In genomic region chr9:84207443-84208032, GRCh38 we compare ENCODE assay signal across 21 cellular contexts.
A peak's percentile ranks its signal among the peaks of the same experiment; 100 is the strongest.
DNase-seq lines count a peak whose midpoint lies in the region; ATAC-seq, FAIRE-seq and TF ChIP-seq lines count a peak whose summit lies in the region.
"Had no signal": no experiment of that assay in that cellular context is flagged by ENCODE, and none has a peak within 500 bp of the region (broad histone marks: within the 10 kb centered on the region; RNA-seq: fewer than 3 reads in every experiment).

No MANE protein-coding gene starts in this region.

- in situ Hi-C loops in GM12878 (cut with MboI) = no loop called here

- no peak overlapping the region for H3K27ac Mint-ChIP-seq in GM23338
- H3K27ac Mint-ChIP-seq: activated naive CD4-positive, alpha-beta T cell treated with anti-CD3 and anti-CD28 coated beads for 36 hours had no signal

- H2AFZ ChIP-seq in GM23338 (peak overlapping the region; percentile 81), GM12878 (ENCODE audit: control insufficient read depth, low read depth, low read length) (peak overlapping the region; percentile 6; the same call in 1 of the 2 replicates)

- H4K20me1 ChIP-seq in GM23338 (replicated peaks; ENCODE audit: insufficient read depth) (no peaks in the 10 kb centered on the region), GM12878 (ENCODE audit: control insufficient read depth, insufficient read depth) (no peaks in the 10 kb centered on the region)

- H3K9ac ChIP-seq in GM12878 (ENCODE audit: control insufficient read depth, insufficient read depth, low read length) (no peak overlapping the region), kidney (ENCODE audit: low read length in 2 of 2) (no peak overlapping the region)

- RAD21 ChIA-PET in GM12878 (lab: Charles Lee; ENCODE audit: unreplicated experiment) = no interaction called here

- SMC1A ChIA-PET in GM12878 (lab: Charles Lee; ENCODE audit: uncharacterized antibody, unreplicated experiment) = no interaction called here

- intact Hi-C loops in A673 (cut with micrococcal nuclease; ENCODE audit: unreplicated experiment) (no loop called here), GM12878 (cut with micrococcal nuclease; ENCODE audit: unreplicated experiment) (no loop called here), lower lobe of right lung (cut with DNase I) (no loop called here), kidney (cut with DNase I) (no loop called here)

- no peaks in the 10 kb centered on the region for H3F3A ChIP-seq in GM23338 (replicated peaks; ENCODE audit: low read depth)

- H3K27ac ChIP-seq in A673 (ENCODE audit: low read depth, low read length, poor library complexity, severe bottlenecking) (no peak overlapping the region), GM23338 (ENCODE audit: low read depth) (no peak overlapping the region), GM12878 (ENCODE audit: control insufficient read depth, insufficient read depth) (no peak overlapping the region), lower lobe of right lung (no peak overlapping the region), kidney (ENCODE audit: low read depth in 2 of 2, low read length in 2 of 2) (no peak overlapping the region)
- H3K27ac ChIP-seq: body of pancreas had no signal

- no peak for TF ChIP-seq POLR2A in GM12878 (IDR thresholded peaks at IDR 0.05; ENCODE audit: low read depth, low read length)

- H3K9me3 ChIP-seq in A673 (ENCODE audit: low read depth, low read length, poor library complexity, severe bottlenecking) (no peaks in the 10 kb centered on the region), GM12878 (replicated peaks; ENCODE audit: control insufficient read depth, insufficient read depth, low read length) (no peaks in the 10 kb centered on the region), lower lobe of right lung (no peaks in the 10 kb centered on the region), kidney (ENCODE audit: control insufficient read depth in 1 of 2, low read length in 2 of 2) (no peaks in the 10 kb centered on the region)
- H3K9me3 ChIP-seq: body of pancreas had no signal

- H3K36me3 Mint-ChIP-seq in GM23338 (ENCODE audit: low read depth) = no peaks in the 10 kb centered on the region

- H3K9me2 ChIP-seq in GM23338 (ENCODE audit: insufficient read depth) = 0 out of 2 replicates have a peak, but pooled peaks cover 7% of the 10 kb centered on the region

- peaks cover 2% of the 10 kb centered on the region; the same call in 1 of the 3 replicates for H3K4me1 Mint-ChIP-seq in GM23338

- no peaks in the 10 kb centered on the region for H3K9me3 Mint-ChIP-seq in GM23338
- H3K9me3 Mint-ChIP-seq: activated naive CD4-positive, alpha-beta T cell treated with anti-CD3 and anti-CD28 coated beads for 36 hours had no signal

- H3K36me3 ChIP-seq in A673 (ENCODE audit: insufficient read depth, low read length, poor library complexity, severe bottlenecking) (no peaks in the 10 kb centered on the region), GM23338 (ENCODE audit: insufficient read depth) (no peaks in the 10 kb centered on the region), GM12878 (ENCODE audit: control insufficient read depth in 2 of 2, insufficient read depth in 2 of 2, low read length in 1 of 2) (no peaks in the 10 kb centered on the region), lower lobe of right lung (no peaks in the 10 kb centered on the region), kidney (ENCODE audit: control insufficient read depth in 1 of 2, insufficient read depth in 2 of 2, low read length in 2 of 2) (no peaks in the 10 kb centered on the region)

- ATAC-seq in GM23338 (no peak), GM12878 (no peak), lower lobe of right lung (no peak)
- ATAC-seq: body of pancreas, esophagus mucosa, HCT116 had no signal

- H3K4me2 ChIP-seq in GM23338 (no peak overlapping the region), GM12878 (ENCODE audit: control insufficient read depth, insufficient read depth) (no peak overlapping the region)

- CTCF ChIA-PET in A673 (lab: Charles Lee) = no interaction called here
- CTCF ChIA-PET in GM12878 (lab: Yijun Ruan, JAX) = interaction anchor here (0.6 kb wide), 1 partner anchor 54 kb away, joined by 4 read pairs; no protein-coding TSS in a partner anchor

- H3K27me3 ChIP-seq in A673 (replicated peaks; ENCODE audit: insufficient read depth, low read depth, low read length, poor library complexity) (peaks cover 4% of the 10 kb centered on the region), GM23338 (ENCODE audit: insufficient read depth) (no peaks in the 10 kb centered on the region), GM12878 (replicated peaks in 1 of 2; ENCODE audit: control insufficient read depth in 2 of 2, insufficient read depth in 2 of 2, low read length in 1 of 2) (no peaks in the 10 kb centered on the region), lower lobe of right lung (ENCODE audit: low read depth) (no peaks in the 10 kb centered on the region)
- H3K27me3 ChIP-seq: body of pancreas had no signal

- H3K79me2 ChIP-seq in GM23338 (replicated peaks; ENCODE audit: insufficient read depth) = no peaks in the 10 kb centered on the region
- H3K79me2 ChIP-seq in GM12878 (ENCODE audit: control insufficient read depth, insufficient read depth, low read length) = no peaks in the 10 kb centered on the region

- DNase-seq in A673 (ENCODE audit: low spot score) (peak; percentile 28), GM23338 (ENCODE audit: low spot score) (no peak), GM12878 (ENCODE audit: low read depth, low spot score) (no peak), lower lobe of right lung (no peak), kidney (no peak), NCI-H146 treated with DMSO at 0.1 percent for 48 hours (lab: John Stamatoyannopoulos, UW; ENCODE audit: unreplicated experiment) (no peak), NCI-H1436 (lab: John Stamatoyannopoulos, UW) (no peak), HK-2 (ENCODE audit: unreplicated experiment) (no peak)
- DNase-seq: activated naive CD4-positive, alpha-beta T cell treated with anti-CD3 and anti-CD28 coated beads for 36 hours; activated T-cell treated with anti-CD3 and anti-CD28 coated beads for 4 hours; body of pancreas; cortex of kidney; NCI-H187; NCI-H526 treated with DMSO at 0.1 percent for 48 hours; small intestine; trophoblast cell had no signal

- no peak for TF ChIP-seq RAD21 in GM12878 (IDR thresholded peaks at IDR 0.05; ENCODE audit: insufficient read depth, low read depth, low read length)

- BruUV-seq in A673 (replicated peaks; lab: Mats Ljungman, UMichigan) = no TSS peak
- no TSS peak for BruUV-seq in GM12878 (replicated peaks; lab: Mats Ljungman, UMichigan)

- WGBS in GM12878 (ENCODE audit: insufficient coverage, insufficient replicate concordance, low lambda C conversion rate, missing lambda C conversion rate) = 19% methylated on average over 9 of the region's 9 CpGs

- no peak overlapping the region for H3K4me3 Mint-ChIP-seq in GM23338
- H3K4me3 Mint-ChIP-seq: activated naive CD4-positive, alpha-beta T cell treated with anti-CD3 and anti-CD28 coated beads for 36 hours had no signal

- H3K4me1 ChIP-seq in A673 (ENCODE audit: insufficient read depth, low read length, poor library complexity, severe bottlenecking) (no peaks in the 10 kb centered on the region), GM23338 (ENCODE audit: insufficient read depth) (0 out of 2 replicates have a peak, but pooled peaks cover 2% of the 10 kb centered on the region), GM12878 (ENCODE audit: control insufficient read depth, insufficient read depth, low read length) (no peaks in the 10 kb centered on the region), lower lobe of right lung (no peaks in the 10 kb centered on the region), kidney (ENCODE audit: control insufficient read depth in 1 of 2, insufficient read depth in 1 of 2, low read depth in 1 of 2, low read length in 2 of 2) (no peaks in the 10 kb centered on the region)
- H3K4me1 ChIP-seq: body of pancreas had no signal

- H3K4me3 ChIP-seq in A673 (ENCODE audit: low read depth, low read length, poor library complexity, severe bottlenecking) (peak overlapping the region; percentile 2), GM23338 (no peak overlapping the region), GM12878 (no peak overlapping the region), lower lobe of right lung (peak overlapping the region; percentile 14), kidney (ENCODE audit: low read length in 2 of 2) (no peak overlapping the region)
- H3K4me3 ChIP-seq: body of pancreas had no signal

- FAIRE-seq in GM12878 (lab: Jason Lieb, UNC) (no peak), kidney (lab: Jason Lieb, UNC) (no peak)
- FAIRE-seq: A204.1, keratinocyte, TTC549 had no signal

- no peaks in the 10 kb centered on the region for H3K27me3 Mint-ChIP-seq in GM23338 (ENCODE audit: insufficient read depth, low read depth, poor library complexity)

- POLR2A ChIA-PET in A673 (lab: Charles Lee; ENCODE audit: low non-redundant PET) = interaction anchor here (0.6 kb wide), 1 partner anchor 53 kb away, joined by 3 read pairs; no protein-coding TSS in a partner anchor
- POLR2A ChIA-PET in GM12878 (lab: Charles Lee) = no interaction called here

- no peak for TF ChIP-seq CTCF in A673 (conservative IDR thresholded peaks at IDR 0.05; ENCODE audit: low read depth, low read length)
- no peak for TF ChIP-seq CTCF in GM23338 (conservative IDR thresholded peaks at IDR 0.05; ENCODE audit: low read depth in 2 of 2)
- no peak for TF ChIP-seq CTCF in GM12878 (IDR thresholded peaks at IDR 0.05 in 2 of 3, conservative IDR thresholded peaks at IDR 0.05 in 1 of 3; ENCODE audit: control insufficient read depth in 2 of 3, extremely low read depth in 1 of 3, insufficient read depth in 1 of 3, low read depth in 3 of 3, low read length in 3 of 3)
- no peak for TF ChIP-seq CTCF in lower lobe of right lung (IDR thresholded peaks at IDR 0.05)
- TF ChIP-seq CTCF in kidney (IDR thresholded peaks at IDR 0.05; ENCODE audit: borderline replicate concordance, extremely low read depth, insufficient read depth) = no peak

- TF ChIP-seq EP300 in GM12878 (IDR thresholded peaks at IDR 0.05; ENCODE audit: borderline replicate concordance in 1 of 2, control insufficient read depth in 1 of 2, low read depth in 2 of 2, low read length in 2 of 2) = no peak

TF ChIP-seq in GM23338, 12 proteins besides CTCF, POLR2A, EP300 and RAD21 (continues in another document):
- TF ChIP-seq CREB1 (CRISPR knock-in tag; IDR thresholded peaks at IDR 0.05; ENCODE audit: low read depth) (no peak), POLR2AphosphoS5 (IDR thresholded peaks at IDR 0.05; ENCODE audit: low read depth) (no peak), EZH2 (IDR thresholded peaks at IDR 0.05; ENCODE audit: low read depth, unreplicated experiment) (no peak), ZNF331 (CRISPR knock-in tag; IDR thresholded peaks at IDR 0.05; ENCODE audit: low read depth) (no peak), STAT1 (IDR thresholded peaks at IDR 0.05; ENCODE audit: unreplicated experiment) (no peak)

TF ChIP-seq in GM12878, 131 proteins besides CTCF, POLR2A, EP300 and RAD21 (continues in another document):
- TF ChIP-seq NFIC (IDR thresholded peaks at IDR 0.05; ENCODE audit: low read depth, low read length) (no peak), USF2 (IDR thresholded peaks at IDR 0.05; ENCODE audit: borderline replicate concordance, low read depth, low read length) (no peak)

Comparison
In these comparisons a context has a peak if more than half of its experiments do, and no peak if none do; other contexts are left out.
1. H3K4me3 ChIP-seq: peak in A673 (single experiment) and lower lobe of right lung (single experiment); none in GM23338 (single experiment), GM12878 (single experiment) and kidney (0 of 2).